In genomic region chr7:124784879-124785818, GRCh38 we compare ENCODE assay signal across 8 cellular contexts. TPM values are rescaled to one million over a fixed set of nuclear protein-coding genes. Genes with fewer than 3 reads are reported as not detected.
DNase-seq lines count a peak whose midpoint lies in the region; ATAC-seq lines count a peak whose summit lies in the region.

No MANE protein-coding gene starts in this region.

- peak; percentile 90 for ATAC-seq in HG02642 (IDR thresholded peaks at IDR 0.05; ENCODE audit: poor library complexity, unreplicated experiment)
- ATAC-seq in GM19397 (IDR thresholded peaks at IDR 0.05; ENCODE audit: unreplicated experiment), result no peak

- intact Hi-C loops in activated naive CD4-positive, alpha-beta T cell treated with anti-CD3 and anti-CD28 coated beads for 36 hours (cut with micrococcal nuclease), result loop anchor here (1.0 to 5.0 kb wide), 3 partner anchors 630 to 988 kb away; no protein-coding TSS in a partner anchor

- peak; percentile 32 for DNase-seq in activated naive CD4-positive, alpha-beta T cell treated with anti-CD3 and anti-CD28 coated beads for 36 hours
- no peak for DNase-seq in activated naive CD4-positive, alpha-beta T cell treated with anti-CD3 and anti-CD28 coated beads, Interleukin-2, amount 10 ng/mL, durations not matched to agents 7 days and 5 days
- DNase-seq in NCI-H1417 (lab: John Stamatoyannopoulos, UW) (peak; percentile 37 to 79 (median 60)), SKM-1 (lab: John Stamatoyannopoulos, UW; ENCODE audit: unreplicated experiment) (peak; percentile 60), fibroblast of peridontal ligament (ENCODE audit: extremely low read depth) (peak; percentile 76), nucleus accumbens (lab: John Stamatoyannopoulos, UW) (peak in 40 of 56 donors; percentile 5 to 76 (median 48))

- peaks cover 28% of the 10 kb centered on the region for H3K27me3 Mint-ChIP-seq in activated naive CD4-positive, alpha-beta T cell treated with anti-CD3 and anti-CD28 coated beads for 36 hours (ENCODE audit: low read depth)
- H3K27me3 Mint-ChIP-seq in activated naive CD4-positive, alpha-beta T cell treated with anti-CD3 and anti-CD28 coated beads, Interleukin-2, amount 10 ng/mL, durations not matched to agents 7 days and 5 days, result no peaks in the 10 kb centered on the region

- H3K4me1 Mint-ChIP-seq in activated naive CD4-positive, alpha-beta T cell treated with anti-CD3 and anti-CD28 coated beads for 36 hours (ENCODE audit: low read depth), result no peaks in the 10 kb centered on the region
- H3K4me1 Mint-ChIP-seq in activated naive CD4-positive, alpha-beta T cell treated with anti-CD3 and anti-CD28 coated beads, Interleukin-2, amount 10 ng/mL, durations not matched to agents 7 days and 5 days, result no peaks in the 10 kb centered on the region

- CTCF ChIA-PET in activated naive CD4-positive, alpha-beta T cell treated with anti-CD3 and anti-CD28 coated beads for 36 hours (lab: Charles Lee), result interaction anchor here (0.6 to 0.7 kb wide), 4 partner anchors 182 to 1103 kb away, joined by 3 to 4 read pairs (median 3); no protein-coding TSS in a partner anchor
- CTCF ChIA-PET in activated naive CD4-positive, alpha-beta T cell treated with anti-CD3 and anti-CD28 coated beads, Interleukin-2, amount 10 ng/mL, durations not matched to agents 7 days and 5 days (lab: Charles Lee), result interaction anchor here (0.7 to 1.4 kb wide), 3 partner anchors 17 to 83 kb away, joined by 3 to 6 read pairs (median 4); no protein-coding TSS in a partner anchor

- H3K9me3 Mint-ChIP-seq in activated naive CD4-positive, alpha-beta T cell treated with anti-CD3 and anti-CD28 coated beads for 36 hours, result no peaks in the 10 kb centered on the region
- H3K9me3 Mint-ChIP-seq in activated naive CD4-positive, alpha-beta T cell treated with anti-CD3 and anti-CD28 coated beads, Interleukin-2, amount 10 ng/mL, durations not matched to agents 7 days and 5 days, result no peaks in the 10 kb centered on the region

- H3K36me3 Mint-ChIP-seq in activated naive CD4-positive, alpha-beta T cell treated with anti-CD3 and anti-CD28 coated beads for 36 hours (ENCODE audit: low read depth), result no peaks in the 10 kb centered on the region
- H3K36me3 Mint-ChIP-seq in activated naive CD4-positive, alpha-beta T cell treated with anti-CD3 and anti-CD28 coated beads, Interleukin-2, amount 10 ng/mL, durations not matched to agents 7 days and 5 days, result no peaks in the 10 kb centered on the region

- no peak overlapping the region for H3K27ac Mint-ChIP-seq in activated naive CD4-positive, alpha-beta T cell treated with anti-CD3 and anti-CD28 coated beads for 36 hours
- no peak overlapping the region for H3K27ac Mint-ChIP-seq in activated naive CD4-positive, alpha-beta T cell treated with anti-CD3 and anti-CD28 coated beads, Interleukin-2, amount 10 ng/mL, durations not matched to agents 7 days and 5 days

- H3K4me3 Mint-ChIP-seq in activated naive CD4-positive, alpha-beta T cell treated with anti-CD3 and anti-CD28 coated beads for 36 hours, result no peak overlapping the region
- no peak overlapping the region for H3K4me3 Mint-ChIP-seq in activated naive CD4-positive, alpha-beta T cell treated with anti-CD3 and anti-CD28 coated beads, Interleukin-2, amount 10 ng/mL, durations not matched to agents 7 days and 5 days

RNA-seq across cellular contexts. Expression of gene GPR37, which starts 19.6 kb away (rescaled TPM):
- total RNA-seq in activated naive CD4-positive, alpha-beta T cell treated with anti-CD3 and anti-CD28 coated beads for 36 hours, result not detected
